ENCODE assay signal across 8 cellular contexts in the genomic region with DNA sequence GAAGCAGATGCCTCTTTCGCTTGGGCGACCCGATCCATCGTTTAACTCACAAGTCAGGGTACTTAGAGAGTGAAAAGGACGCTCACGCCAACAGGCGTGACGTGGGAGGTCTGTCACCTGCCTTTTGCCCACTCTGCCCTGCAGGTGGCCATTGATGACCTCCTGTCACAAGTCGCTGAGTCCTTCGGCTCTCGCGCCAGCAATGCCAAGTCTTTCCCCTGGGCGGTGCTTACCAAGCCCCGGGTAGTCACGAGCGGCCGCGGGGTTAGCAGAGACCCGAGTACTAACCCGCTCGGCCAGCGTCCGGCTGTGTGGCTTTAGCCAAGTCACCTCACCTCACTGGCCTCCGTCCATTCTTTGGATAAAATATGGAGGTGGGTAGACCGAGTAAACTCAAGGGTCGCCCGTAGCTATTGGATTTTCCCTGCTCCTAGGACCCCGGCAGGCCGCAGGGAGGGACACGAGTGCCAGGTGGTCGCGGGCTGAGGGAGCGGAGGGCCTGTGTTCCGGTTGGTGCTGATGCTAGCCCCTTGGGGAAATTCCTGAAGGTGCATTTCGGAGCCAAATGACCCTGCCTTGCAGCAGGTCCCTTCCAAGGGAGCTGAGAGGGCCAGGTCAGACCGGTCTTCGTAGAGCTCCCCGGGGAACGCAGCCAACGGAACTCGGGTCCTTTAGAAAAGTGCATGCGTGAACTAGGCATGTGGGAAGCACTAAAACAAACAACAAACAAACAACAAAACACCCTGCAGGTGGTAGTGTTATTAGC. TPM values are rescaled to one million over a fixed set of nuclear protein-coding genes. Genes with fewer than 3 reads are reported as not detected.
DNase-seq lines count a peak whose midpoint lies in the region; ATAC-seq, FAIRE-seq and TF ChIP-seq lines count a peak whose summit lies in the region.

No MANE protein-coding gene starts in this region.

- H3K27ac Mint-ChIP-seq in Caco-2 (ENCODE audit: unreplicated experiment), result peak overlapping the region; percentile 87

- CTCF ChIA-PET in Caco-2 (lab: Charles Lee), result interaction anchor here (0.6 to 1.4 kb wide), 8 partner anchors 16 to 228 kb away, joined by 3 to 7 read pairs (median 3); a partner anchor contains a TSS

- TF ChIP-seq CTCF in Caco-2 (IDR thresholded peaks at IDR 0.05; ENCODE audit: insufficient read depth in 1 of 2, low read depth in 1 of 2, low read length in 1 of 2, severe bottlenecking in 1 of 2, unreplicated experiment in 1 of 2) (peak; percentile 9 to 43), bronchial epithelial cell (IDR thresholded peaks at IDR 0.05; ENCODE audit: insufficient read depth, low read length, severe bottlenecking) (peak; percentile 3)

- peaks cover 5% of the 10 kb centered on the region for H3K9me3 Mint-ChIP-seq in Caco-2 (ENCODE audit: unreplicated experiment)

- peak overlapping the region; percentile 94 for H3K4me3 Mint-ChIP-seq in Caco-2 (ENCODE audit: unreplicated experiment)

- FAIRE-seq in bronchial epithelial cell (lab: Jason Lieb, UNC), result no peak
- no peak for FAIRE-seq in H54 (lab: Jason Lieb, UNC)

- H3K36me3 ChIP-seq in Caco-2 (ENCODE audit: control insufficient read depth, insufficient read depth, low read length), result no peaks in the 10 kb centered on the region
- no peaks in the 10 kb centered on the region for H3K36me3 ChIP-seq in bronchial epithelial cell (ENCODE audit: control insufficient read depth, insufficient read depth, low read length)

- intact Hi-C loops in Caco-2 (cut with micrococcal nuclease; ENCODE audit: unreplicated experiment), result loop anchor here (1.0 to 5.0 kb wide), 8 partner anchors 40 to 228 kb away; a partner anchor contains a TSS

- BruUV-seq in Caco-2 (replicated peaks; lab: Mats Ljungman, UMichigan), result no TSS peak

- POLR2A ChIA-PET in Caco-2 (lab: Charles Lee), result no interaction called here

- ATAC-seq in GM19351 (IDR thresholded peaks at IDR 0.05; ENCODE audit: unreplicated experiment), result peak; percentile 42
- peak; percentile 38 for ATAC-seq in HG03378 (IDR thresholded peaks at IDR 0.05; ENCODE audit: unreplicated experiment)

- H3K9me3 ChIP-seq in Caco-2, result no peaks in the 10 kb centered on the region

- H3K27me3 Mint-ChIP-seq in Caco-2 (ENCODE audit: insufficient read depth, unreplicated experiment), result no peaks in the 10 kb centered on the region

- H3K4me1 ChIP-seq in Caco-2, result peaks cover 6% of the 10 kb centered on the region; the same call in 1 of the 2 replicates

- H3K4me1 Mint-ChIP-seq in Caco-2 (ENCODE audit: low read depth, unreplicated experiment), result peaks cover 8% of the 10 kb centered on the region

- H3K27me3 ChIP-seq in Caco-2 (replicated peaks; ENCODE audit: control insufficient read depth, insufficient read depth, low read length), result no peaks in the 10 kb centered on the region
- H3K27me3 ChIP-seq in bronchial epithelial cell (ENCODE audit: control insufficient read depth, insufficient read depth, low read length), result no peaks in the 10 kb centered on the region

- no peak for TF ChIP-seq POLR2A in H54 (IDR thresholded peaks at IDR 0.05; ENCODE audit: low read depth, low read length)

- peaks cover 17% of the 10 kb centered on the region for H3K36me3 Mint-ChIP-seq in Caco-2 (ENCODE audit: insufficient read depth, unreplicated experiment)

- DNase-seq in Caco-2, result peak; percentile 72 to 75
- peak; percentile 2 for DNase-seq in RPMI7951 (ENCODE audit: low read depth)
- peak; percentile 27 for DNase-seq in bronchial epithelial cell (ENCODE audit: low read depth)
- peak; percentile 59 for DNase-seq in kidney glomerular epithelial cell (lab: John Stamatoyannopoulos, UW)
- DNase-seq in stimulated activated CD4-positive, alpha-beta T cell treated with anti-CD3 and anti-CD28 coated beads, Interleukin-1b, Interleukin-23, amount 100 ng/mL, for 48 hours, result peak; percentile 4
- no peak for DNase-seq in H54 (ENCODE audit: insufficient read length, low spot score)

- H3K4me3 ChIP-seq in Caco-2 (ENCODE audit: low read depth, low read length) (peak overlapping the region; percentile 74), bronchial epithelial cell (ENCODE audit: low read depth, low read length) (peak overlapping the region; percentile 54)

RNA-seq across cellular contexts. Expression of a gene that starts 0.7 kb away (rescaled TPM):
- total RNA-seq in Caco-2 (2022) (18.6 and 18.8 TPM in 2 replicates), bronchial epithelial cell (2.8 and 3.9 TPM in 2 replicates)
- total RNA-seq in RPMI7951 (2014; rRNA removed; shearing (Covaris generic)), result 0.72 TPM in 1 of 2 replicates, not detected in the other
